Comparison of ENCODE assay signal across 9 cellular contexts in genomic region chr3:68878322-68878721, GRCh38.
DNase-seq lines count a peak whose midpoint lies in the region; ATAC-seq, FAIRE-seq and TF ChIP-seq lines count a peak whose summit lies in the region.
"Had no signal": no experiment of that assay in that cellular context is flagged by ENCODE, and none has a peak within 500 bp of the region (broad histone marks: within the 10 kb centered on the region; RNA-seq: fewer than 3 reads in every experiment).

No MANE protein-coding gene starts in this region.

- no peak for ATAC-seq in GM21381 (IDR thresholded peaks at IDR 0.05; ENCODE audit: unreplicated experiment)
- no peak for ATAC-seq in HG02623 (IDR thresholded peaks at IDR 0.05; ENCODE audit: unreplicated experiment)

- DNase-seq in AG09309 (ENCODE audit: low read depth) (peak; percentile 7), H54 (ENCODE audit: insufficient read length, low spot score) (no peak), SKM-1 (lab: John Stamatoyannopoulos, UW; ENCODE audit: unreplicated experiment) (peak; percentile 30), NCI-H2107 treated with DMSO at 0.1 percent for 48 hours (lab: John Stamatoyannopoulos, UW; ENCODE audit: unreplicated experiment) (no peak)
- DNase-seq in activated CD8-positive, alpha-beta memory T cell treated with anti-CD3 and anti-CD28 coated beads, Interleukin-2, amount 50 U/mL, for 4 hours = no peak

- peak; percentile 66 for TF ChIP-seq CTCF in AG09309 (IDR thresholded peaks at IDR 0.05; ENCODE audit: control insufficient read depth, insufficient read depth, low read depth, low read length, missing control alignments)

- H3K4me3 ChIP-seq in AG09309 (ENCODE audit: control insufficient read depth, low read depth, low read length) = no peak overlapping the region
- H3K4me3 ChIP-seq: lung had no signal

- TF ChIP-seq POLR2A in H54 (IDR thresholded peaks at IDR 0.05; ENCODE audit: low read depth, low read length) = no peak

- peak; percentile 61 for FAIRE-seq in H54 (lab: Jason Lieb, UNC)
- peak; percentile 94 for FAIRE-seq in islet of Langerhans (lab: Jason Lieb, UNC)

Comparison
In these comparisons a context has a peak if more than half of its experiments do, and no peak if none do; other contexts are left out.
1. DNase-seq: peak in AG09309 (single experiment) and SKM-1 (single experiment); none in H54 (single experiment), activated CD8-positive, alpha-beta memory T cell treated with anti-CD3 and anti-CD28 coated beads, Interleukin-2, amount 50 U/mL, for 4 hours (single experiment) and NCI-H2107 treated with DMSO at 0.1 percent for 48 hours (single experiment).